35 cellular contexts compared by ENCODE assay signal in the genomic region with DNA sequence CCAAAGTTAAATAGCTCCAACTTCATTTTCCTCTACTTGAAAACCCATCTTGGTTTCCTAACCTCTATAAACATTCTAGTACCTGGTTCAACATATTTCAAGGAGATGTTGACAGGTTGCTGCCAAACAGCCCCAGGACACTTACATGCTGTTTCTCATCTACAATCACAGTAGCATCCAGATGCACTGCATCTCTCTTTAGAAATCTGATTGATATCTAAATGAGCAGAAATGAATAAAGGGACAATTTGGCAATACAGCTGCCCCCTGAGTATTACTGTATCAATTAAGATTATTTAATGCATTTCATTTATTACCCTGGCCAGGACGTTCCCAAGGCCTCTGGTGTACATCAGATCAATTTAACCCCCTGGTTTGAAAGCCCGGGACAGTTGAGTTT.
"Had no signal": no experiment of that assay in that cellular context is flagged by ENCODE, and none has a peak within 500 bp of the region (broad histone marks: within the 10 kb centered on the region; RNA-seq: fewer than 3 reads in every experiment).

No MANE protein-coding gene starts in this region.

- H3K27me3 Mint-ChIP-seq: activated naive CD8-positive, alpha-beta T cell treated with anti-CD3 and anti-CD28 coated beads for 36 hours; activated T-helper 17 cell treated with anti-CD3 and anti-CD28 coated beads, Interleukin-2, amount 50 U/mL, for 72 hours had no signal

- H3K36me3 Mint-ChIP-seq: activated naive CD8-positive, alpha-beta T cell treated with anti-CD3 and anti-CD28 coated beads for 36 hours had no signal

- H3K4me3 Mint-ChIP-seq: activated CD4-positive, alpha-beta T cell treated with anti-CD3 and anti-CD28 coated beads, Interleukin-2, amount 10 ng/mL, durations not matched to agents 24 days and 14 days; activated CD8-positive, alpha-beta T cell treated with anti-CD3 and anti-CD28 coated beads for 36 hours; activated naive CD8-positive, alpha-beta T cell treated with anti-CD3 and anti-CD28 coated beads for 36 hours; activated T-cell treated with anti-CD3 and anti-CD28 coated beads, Interleukin-2, amount 50 U/mL, for 72 hours; activated T-helper 17 cell treated with anti-CD3 and anti-CD28 coated beads, Interleukin-2, amount 50 U/mL, for 72 hours had no signal

- H3K27ac Mint-ChIP-seq: activated CD4-positive, alpha-beta T cell treated with anti-CD3 and anti-CD28 coated beads, Interleukin-2, amount 10 ng/mL, durations not matched to agents 24 days and 14 days; activated CD8-positive, alpha-beta T cell treated with anti-CD3 and anti-CD28 coated beads for 36 hours; activated naive CD8-positive, alpha-beta T cell treated with anti-CD3 and anti-CD28 coated beads for 36 hours; activated T-cell treated with anti-CD3 and anti-CD28 coated beads, Interleukin-2, amount 50 U/mL, for 72 hours; activated T-helper 17 cell treated with anti-CD3 and anti-CD28 coated beads, Interleukin-2, amount 50 U/mL, for 72 hours had no signal

- ATAC-seq: activated CD8-positive, alpha-beta T cell treated with anti-CD3 and anti-CD28 coated beads for 36 hours; activated T-cell treated with anti-CD3 and anti-CD28 coated beads, Interleukin-2, amount 50 U/mL, for 72 hours; activated T-helper 17 cell treated with anti-CD3 and anti-CD28 coated beads, Interleukin-2, amount 50 U/mL, for 72 hours; PC-3 had no signal

- DNase-seq: activated CD4-positive, alpha-beta T cell treated with anti-CD3 and anti-CD28 coated beads, Interleukin-2, amount 10 ng/mL, durations not matched to agents 24 days and 14 days; activated CD4-positive, alpha-beta T cell treated with anti-CD3 and anti-CD28 coated beads, Interleukin-2, amount 50 U/mL, for 4 hours; activated CD4-positive, CD25-positive, alpha-beta regulatory T cell; activated CD8-positive, alpha-beta T cell treated with anti-CD3 and anti-CD28 coated beads for 36 hours; activated effector memory CD4-positive, alpha-beta T cell treated with anti-CD3 and anti-CD28 coated beads, Interleukin-2, amount 50 U/mL, for 16 hours; activated naive CD4-positive, alpha-beta T cell; activated naive CD4-positive, alpha-beta T cell treated with anti-CD3 and anti-CD28 coated beads, Interleukin-2, amount 50 U/mL, for 16 hours; activated naive CD8-positive, alpha-beta T cell treated with anti-CD3 and anti-CD28 coated beads for 36 hours; activated T-cell treated with anti-CD3 and anti-CD28 coated beads, Interleukin-2, amount 50 U/mL, for 1 hour; activated T-cell treated with anti-CD3 and anti-CD28 coated beads, Interleukin-2, amount 50 U/mL, for 72 hours; amniotic stem cell; aorta; brain microvascular endothelial cell; central memory CD4-positive, alpha-beta T cell; KG1; MV-4-11; NCI-H1092; NCI-H1436 treated with DMSO at 0.1 percent for 48 hours; NCI-H1930; NCI-H2081 treated with DMSO at 0.1 percent for 48 hours; NCI-H2227 treated with DMSO at 0.1 percent for 48 hours; NCI-H446; NCI-H510A treated with DMSO at 0.1 percent for 48 hours; NCI-H526 treated with DMSO at 0.1 percent for 48 hours; NCI-H82; PC-3; Peyer's patch; RPMI8226; SHP77 treated with DMSO at 0.1 percent for 48 hours; SW 1271; T-helper 1 cell; T-helper 2 cell; T-helper 9 cell; WERI-Rb-1 had no signal

- H3K9me3 Mint-ChIP-seq: activated CD4-positive, alpha-beta T cell treated with anti-CD3 and anti-CD28 coated beads, Interleukin-2, amount 10 ng/mL, durations not matched to agents 24 days and 14 days; activated CD8-positive, alpha-beta T cell treated with anti-CD3 and anti-CD28 coated beads for 36 hours; activated naive CD8-positive, alpha-beta T cell treated with anti-CD3 and anti-CD28 coated beads for 36 hours; activated T-cell treated with anti-CD3 and anti-CD28 coated beads, Interleukin-2, amount 50 U/mL, for 72 hours; activated T-helper 17 cell treated with anti-CD3 and anti-CD28 coated beads, Interleukin-2, amount 50 U/mL, for 72 hours had no signal
